Comparison of ENCODE assay signal across 20 cellular contexts in genomic region chr20:14522595-14522994, GRCh38.
DNase-seq lines count a peak whose midpoint lies in the region; ATAC-seq, FAIRE-seq and TF ChIP-seq lines count a peak whose summit lies in the region.
"Had no signal": no experiment of that assay in that cellular context is flagged by ENCODE, and none has a peak within 500 bp of the region (broad histone marks: within the 10 kb centered on the region; RNA-seq: fewer than 3 reads in every experiment).

No MANE protein-coding gene starts in this region.

- H3K36me3 ChIP-seq in breast epithelium (no peaks in the 10 kb centered on the region), bronchial epithelial cell (ENCODE audit: control insufficient read depth, insufficient read depth, low read length) (no peaks in the 10 kb centered on the region)
- H3K36me3 ChIP-seq: HAP-1 had no signal

- POLR2A ChIA-PET in MCF 10A (lab: Yijun Ruan, JAX), result no interaction called here

- no peaks in the 10 kb centered on the region for H3K9me3 Mint-ChIP-seq in MCF 10A (ENCODE audit: unreplicated experiment)

- no peak for TF ChIP-seq CTCF in MCF 10A (IDR thresholded peaks at IDR 0.05; ENCODE audit: unreplicated experiment)
- TF ChIP-seq CTCF in breast epithelium (IDR thresholded peaks at IDR 0.05), result no peak
- TF ChIP-seq CTCF in bronchial epithelial cell (IDR thresholded peaks at IDR 0.05; ENCODE audit: insufficient read depth, low read length, severe bottlenecking), result no peak
- no peak for TF ChIP-seq CTCF in foreskin keratinocyte (conservative IDR thresholded peaks at IDR 0.05)

- H3K4me1 ChIP-seq in breast epithelium (no peaks in the 10 kb centered on the region), foreskin keratinocyte (peaks cover 40% of the 10 kb centered on the region)
- H3K4me1 ChIP-seq: HAP-1 had no signal

- H3K27ac ChIP-seq in breast epithelium (no peak overlapping the region), foreskin keratinocyte (peak overlapping the region; percentile 94)
- H3K27ac ChIP-seq: 22Rv1, A549, C4-2B had no signal

- no peak for TF ChIP-seq POLR2A in breast epithelium (IDR thresholded peaks at IDR 0.05)

- in situ Hi-C loops in KBM-7 (cut with MboI; ENCODE audit: low pct_unique_long_range_greater_than_20kb, low sequenced_read_pairs), result no loop called here

- FAIRE-seq in bronchial epithelial cell (lab: Jason Lieb, UNC), result no peak
- FAIRE-seq: GM12892, GM18507, HepG2 had no signal

- peak; percentile 55 for ATAC-seq in foreskin keratinocyte
- ATAC-seq in HG03521 (IDR thresholded peaks at IDR 0.05; ENCODE audit: unreplicated experiment), result no peak
- no peak for ATAC-seq in GM19455 (IDR thresholded peaks at IDR 0.05; ENCODE audit: unreplicated experiment)
- no peak for ATAC-seq in GM21360 (IDR thresholded peaks at IDR 0.05; ENCODE audit: unreplicated experiment)
- ATAC-seq: A549, HepG2 had no signal

- no peaks in the 10 kb centered on the region for H3K27me3 ChIP-seq in breast epithelium
- no peaks in the 10 kb centered on the region for H3K27me3 ChIP-seq in bronchial epithelial cell (ENCODE audit: control insufficient read depth, insufficient read depth, low read length)
- no peaks in the 10 kb centered on the region for H3K27me3 ChIP-seq in foreskin keratinocyte

- CTCF ChIA-PET in MCF 10A (lab: Yijun Ruan, JAX), result no interaction called here

- H3K27ac Mint-ChIP-seq in MCF 10A (ENCODE audit: low read depth, unreplicated experiment), result peak overlapping the region; percentile 40
- H3K27ac Mint-ChIP-seq: CD4-positive, alpha-beta memory T cell had no signal

- H3K36me3 Mint-ChIP-seq in MCF 10A (ENCODE audit: insufficient read depth, unreplicated experiment), result no peaks in the 10 kb centered on the region
- H3K36me3 Mint-ChIP-seq: CD4-positive, alpha-beta memory T cell had no signal

- BruUV-seq in MCF 10A (replicated peaks; lab: Mats Ljungman, UMichigan), result no TSS peak

- H3K4me3 Mint-ChIP-seq in MCF 10A (ENCODE audit: unreplicated experiment), result no peak overlapping the region
- H3K4me3 Mint-ChIP-seq: CD4-positive, alpha-beta memory T cell had no signal

- H3K4me3 ChIP-seq in breast epithelium (no peak overlapping the region), bronchial epithelial cell (ENCODE audit: low read depth, low read length) (no peak overlapping the region)
- H3K4me3 ChIP-seq: A549, HAP-1 had no signal

- intact Hi-C loops in MCF 10A (cut with micrococcal nuclease), result no loop called here
- intact Hi-C loops in breast epithelium (cut with DNase I; ENCODE audit: low total_unique reads), result no loop called here

- DNase-seq in MCF 10A (ENCODE audit: unreplicated experiment) (no peak), breast epithelium (ENCODE audit: low spot score in 2 of 2) (no peak), bronchial epithelial cell (ENCODE audit: low read depth) (peak; percentile 99), foreskin keratinocyte (peak; percentile 99), KBM-7 (no peak)
- DNase-seq: AML-193; CD4-positive, alpha-beta memory T cell; DMS153; DMS79; GDM1 had no signal

- H3K27me3 Mint-ChIP-seq in MCF 10A (ENCODE audit: insufficient read depth, unreplicated experiment), result no peaks in the 10 kb centered on the region
- H3K27me3 Mint-ChIP-seq: CD4-positive, alpha-beta memory T cell had no signal

- peaks cover 17% of the 10 kb centered on the region for H3K4me1 Mint-ChIP-seq in MCF 10A (ENCODE audit: insufficient read depth, unreplicated experiment)
- H3K4me1 Mint-ChIP-seq: CD4-positive, alpha-beta memory T cell had no signal

- H3K9me3 ChIP-seq in breast epithelium, result no peaks in the 10 kb centered on the region
- H3K9me3 ChIP-seq: A549, HAP-1 had no signal

Comparison
In these comparisons a context has a peak if more than half of its experiments do, and no peak if none do; other contexts are left out.
1. DNase-seq: peak in bronchial epithelial cell (single experiment) and foreskin keratinocyte (2 of 2); none in MCF 10A (single experiment), breast epithelium (0 of 2) and KBM-7 (single experiment).